ENCODE assay signal across 35 cellular contexts in genomic region chr5:122256388-122256787, GRCh38. TPM values are rescaled to one million over a fixed set of nuclear protein-coding genes. Genes with fewer than 3 reads are reported as not detected.
"Had no signal": no experiment of that assay in that cellular context is flagged by ENCODE, and none has a peak within 500 bp of the region (broad histone marks: within the 10 kb centered on the region; RNA-seq: fewer than 3 reads in every experiment).

No MANE protein-coding gene starts in this region.

- H3K27ac ChIP-seq: adrenal gland, ascending aorta, body of pancreas, brain microvascular endothelial cell, breast epithelium, cardiac muscle cell had no signal

- DNase-seq: activated effector memory CD4-positive, alpha-beta T cell treated with anti-CD3 and anti-CD28 coated beads, Interleukin-2, amount 50 U/mL, for 16 hours; activated effector memory CD4-positive, alpha-beta T cell treated with Interleukin-2 at 50 U/mL for 16 hours; activated gamma-delta T cell; activated gamma-delta T cell treated with Interleukin-2 at 50 U/mL for 16 hours; activated naive CD4-positive, alpha-beta T cell; activated naive CD4-positive, alpha-beta T cell treated with anti-CD3 and anti-CD28 coated beads for 36 hours; activated naive CD4-positive, alpha-beta T cell treated with anti-CD3 and anti-CD28 coated beads, Interleukin-2, amount 10 ng/mL, durations not matched to agents 7 days and 5 days; activated naive CD4-positive, alpha-beta T cell treated with anti-CD3 and anti-CD28 coated beads, Interleukin-2, amount 50 U/mL, for 16 hours; activated naive CD4-positive, alpha-beta T cell treated with Interleukin-2 at 50 U/mL for 16 hours; activated naive CD8-positive, alpha-beta T cell treated with anti-CD3 and anti-CD28 coated beads for 36 hours; activated naive CD8-positive, alpha-beta T cell treated with anti-CD3 and anti-CD28 coated beads, Interleukin-2, amount 10 ng/mL, durations not matched to agents 7 days and 5 days; activated naive CD8-positive, alpha-beta T cell treated with anti-CD3 and anti-CD28 coated beads, Interleukin-2, amount 50 U/mL, for 24 hours; activated T-cell treated with anti-CD3 and anti-CD28 coated beads, Interleukin-2, amount 50 U/mL, for 24 hours; activated T-cell treated with anti-CD3 and anti-CD28 coated beads, Interleukin-2, amount 50 U/mL, for 4 hours; activated T-cell treated with anti-CD3 and anti-CD28 coated beads, Interleukin-2, amount 50 U/mL, for 48 hours; activated T-cell treated with anti-CD3 and anti-CD28 coated beads, Interleukin-2, amount 50 U/mL, for 72 hours; adrenal gland; amniotic stem cell; amygdala; anterior cingulate cortex; aorta; body of pancreas; brain microvascular endothelial cell; caudate nucleus; central memory CD4-positive, alpha-beta T cell; cerebellar nuclear complex had no signal

- H3K27me3 ChIP-seq: adrenal gland, ascending aorta, body of pancreas, brain microvascular endothelial cell, breast epithelium, cardiac muscle cell had no signal

- H3K4me1 ChIP-seq: adrenal gland, ascending aorta, body of pancreas, breast epithelium had no signal

- ATAC-seq: activated naive CD4-positive, alpha-beta T cell treated with anti-CD3 and anti-CD28 coated beads, Interleukin-2, amount 50 U/mL, for 72 hours; activated naive CD8-positive, alpha-beta T cell treated with anti-CD3 and anti-CD28 coated beads, Interleukin-2, amount 50 U/mL, for 24 hours; activated T-cell treated with anti-CD3 and anti-CD28 coated beads, Interleukin-2, amount 50 U/mL, for 4 hours; activated T-cell treated with anti-CD3 and anti-CD28 coated beads, Interleukin-2, amount 50 U/mL, for 72 hours; activated T-helper 17 cell treated with anti-CD3 and anti-CD28 coated beads, Interleukin-2, amount 50 U/mL, for 72 hours; body of pancreas had no signal

- FAIRE-seq: astrocyte, bronchial epithelial cell had no signal

- H3K4me3 ChIP-seq: adrenal gland, ascending aorta, body of pancreas, breast epithelium, cardiac muscle cell had no signal

- H3K36me3 ChIP-seq: adrenal gland, ascending aorta, brain microvascular endothelial cell, breast epithelium, cardiac muscle cell had no signal

RNA-seq across cellular contexts. Expression of gene SNCAIP, which starts 55.6 kb away (rescaled TPM):
- total RNA-seq: activated naive CD4-positive, alpha-beta T cell treated with anti-CD3 and anti-CD28 coated beads for 36 hours; activated naive CD4-positive, alpha-beta T cell treated with anti-CD3 and anti-CD28 coated beads, Interleukin-2, amount 50 U/mL, for 72 hours; activated naive CD8-positive, alpha-beta T cell treated with anti-CD3 and anti-CD28 coated beads for 36 hours; activated naive CD8-positive, alpha-beta T cell treated with anti-CD3 and anti-CD28 coated beads, Interleukin-2, amount 10 ng/mL, durations not matched to agents 7 days and 5 days; activated T-cell treated with anti-CD3 and anti-CD28 coated beads, Interleukin-2, amount 50 U/mL, for 4 hours; activated T-cell treated with anti-CD3 and anti-CD28 coated beads, Interleukin-2, amount 50 U/mL, for 72 hours; activated T-helper 1 cell treated with anti-CD3 and anti-CD28 coated beads, Interleukin-12 subunit alpha, Interleukin-12 subunit beta, Interleukin-2, Interleukin-4 antibody, amounts not matched to agents 30 ng/mL and 10 ng/mL and 1 ng/mL, durations not matched to agents 14 hours and 24 hours and 36 hours; activated T-helper 17 cell treated with anti-CD3 and anti-CD28 coated beads, Interleukin-2, amount 50 U/mL, for 72 hours; activated T-helper 2 cell treated with anti-CD3 and anti-CD28 coated beads, Interferon-gamma antibody, Interleukin-2, Interleukin-4, amounts not matched to agents 10 μg/mL and 5 μg/mL and 100 μg/mL, durations not matched to agents 14 hours and 24 hours and 36 hours had no signal
